ENCODE assay signal across 26 cellular contexts in genomic region chr3:16242177-16242576, GRCh38.
"Had no signal": no experiment of that assay in that cellular context is flagged by ENCODE, and none has a peak within 500 bp of the region (broad histone marks: within the 10 kb centered on the region; RNA-seq: fewer than 3 reads in every experiment).

No MANE protein-coding gene starts in this region.

- H3K4me1 ChIP-seq: neural progenitor cell, uterus had no signal

- H3K27me3 ChIP-seq: neural progenitor cell, neutrophil, ovary, right atrium auricular region, right lobe of liver, tibial nerve, uterus had no signal

- DNase-seq: hypothalamus; immature natural killer cell; kidney; left colon; left ventricle myocardium inferior; mesendoderm; naive B cell; natural killer cell; nephron progenitor cell; occipital lobe; ovary; right lobe of liver; stimulated activated CD4-positive, alpha-beta T cell treated with anti-CD3 and anti-CD28 coated beads, Interleukin-12 subunit alpha, Interleukin-12 subunit beta, amount 100 ng/mL, for 4 hours; stimulated activated CD4-positive, alpha-beta T cell treated with anti-CD3 and anti-CD28 coated beads, Interleukin-15, amount 100 ng/mL, for 24 hours; stimulated activated CD4-positive, alpha-beta T cell treated with anti-CD3 and anti-CD28 coated beads, Interleukin-4, amount 100 ng/mL, for 24 hours; stimulated activated naive CD4-positive, alpha-beta T cell; substantia nigra; uterus had no signal

- FAIRE-seq: islet of Langerhans, kidney had no signal

- H3K27ac ChIP-seq: left ventricle myocardium inferior, neural progenitor cell, neutrophil, right atrium auricular region, tibial nerve had no signal

- H3K4me2 ChIP-seq: neural progenitor cell, smooth muscle cell had no signal

- H3K36me3 ChIP-seq: left ventricle myocardium inferior, neural progenitor cell, neutrophil, ovary, right atrium auricular region, right lobe of liver, tibial nerve, uterus had no signal

- H3K4me3 ChIP-seq: left ventricle myocardium inferior, lung, neural progenitor cell, ovary, right atrium auricular region, right lobe of liver, smooth muscle cell, tibial nerve, uterus had no signal

- H2AFZ ChIP-seq: neural progenitor cell had no signal

- ATAC-seq: left colon; natural killer cell; stimulated activated effector memory CD8-positive, alpha-beta T cell treated with anti-CD3 and anti-CD28 coated beads, Interleukin-12 subunit alpha, Interleukin-12 subunit beta, amount 100 ng/mL, for 72 hours had no signal

- H3K9me3 ChIP-seq: left ventricle myocardium inferior, neutrophil, ovary, right atrium auricular region, right lobe of liver, tibial nerve, uterus had no signal

- H3K9ac ChIP-seq: neural progenitor cell had no signal
